ENCODE assay signal across 8 cellular contexts in genomic region chr3:113745273-113746068, GRCh38. TPM values are rescaled to one million over a fixed set of nuclear protein-coding genes. Genes with fewer than 3 reads are reported as not detected.
DNase-seq lines count a peak whose midpoint lies in the region; ATAC-seq and TF ChIP-seq lines count a peak whose summit lies in the region.

No MANE protein-coding gene starts in this region.

- H2AFZ ChIP-seq in ACC112 (ENCODE audit: low read length, unreplicated experiment): peak overlapping the region; percentile 77

- peak; percentile 23 for TF ChIP-seq CTCF in WTC11 (IDR thresholded peaks at IDR 0.05)
- peak; percentile 64 for TF ChIP-seq CTCF in cardiac fibroblast (IDR thresholded peaks at IDR 0.05; ENCODE audit: low read depth, low read length)

- peaks cover 45% of the 10 kb centered on the region for H3K4me1 ChIP-seq in ACC112 (ENCODE audit: control insufficient read depth, insufficient read depth, low read length, unreplicated experiment)

- H3K27ac Mint-ChIP-seq in WTC11: peak overlapping the region; percentile 86

- CTCF ChIA-PET in WTC11 (lab: Charles Lee): interaction anchor here (0.7 to 2.0 kb wide), 27 partner anchors 9 to 457 kb away, joined by 3 to 32 read pairs (median 4); partner anchors contain the start of genes CFAP44, GRAMD1C, SPICE1 and USF3

- H3K27ac ChIP-seq in ACC112 (ENCODE audit: low read depth, low read length): peak overlapping the region; percentile 100

- H3K79me2 ChIP-seq in ACC112 (ENCODE audit: control insufficient read depth, insufficient read depth, low read length, unreplicated experiment): peaks cover 88% of the 10 kb centered on the region

- H3K27me3 Mint-ChIP-seq in WTC11 (ENCODE audit: low read depth): no peaks in the 10 kb centered on the region

- peak overlapping the region; percentile 98 for H3K4me3 Mint-ChIP-seq in WTC11

- POLR2A ChIA-PET in WTC11 (lab: Charles Lee): interaction anchor here (0.5 to 1.8 kb wide), 5 partner anchors 9 to 160 kb away, joined by 3 to 7 read pairs (median 4); partner anchors contain the start of gene USF3

- peaks cover 56% of the 10 kb centered on the region for H3K4me1 Mint-ChIP-seq in WTC11

- DNase-seq in NCI-H2227 treated with DMSO at 0.1 percent for 48 hours (lab: John Stamatoyannopoulos, UW) (peak; percentile 20), WTC11 (ENCODE audit: low spot score) (peak; percentile 70), cardiac fibroblast (ENCODE audit: low read depth in 2 of 2) (peak; percentile 92 to 95), inferior parietal cortex (ENCODE audit: extremely low spot score) (peak; percentile 68)
- DNase-seq in stimulated activated CD4-positive, alpha-beta T cell treated with anti-CD3 and anti-CD28 coated beads, Interleukin-12 subunit alpha, Interleukin-12 subunit beta, amount 100 ng/mL, for 48 hours (ENCODE audit: low read depth in 2 of 3, low spot score in 1 of 3): peak; percentile 66 to 70 (median 68)

- ATAC-seq in GM18873 (IDR thresholded peaks at IDR 0.05; ENCODE audit: low FRiP score, unreplicated experiment): peak; percentile 66
- peak; percentile 45 for ATAC-seq in HG03196 (IDR thresholded peaks at IDR 0.05; ENCODE audit: unreplicated experiment)
- ATAC-seq in WTC11: peak; percentile 71

- no peaks in the 10 kb centered on the region for H3K9me3 Mint-ChIP-seq in WTC11

- no peaks in the 10 kb centered on the region for H3K36me3 Mint-ChIP-seq in WTC11

- peak overlapping the region; percentile 84 for H3K4me3 ChIP-seq in ACC112 (ENCODE audit: low read depth, low read length)
- peak overlapping the region; percentile 80 to 97 for H3K4me3 ChIP-seq in cardiac fibroblast (replicated peaks in 1 of 2; ENCODE audit: low read depth in 2 of 2, low read length in 2 of 2)

- 0 out of 2 replicates have a peak, but pooled peaks cover 8% of the 10 kb centered on the region for H3K36me3 ChIP-seq in ACC112 (ENCODE audit: insufficient read depth, low read length)

- H3K27me3 ChIP-seq in ACC112 (ENCODE audit: insufficient read depth, low read length): no peaks in the 10 kb centered on the region

TF ChIP-seq in WTC11, 78 proteins besides CTCF, POLR2A, EP300 and RAD21:
- TF ChIP-seq GABPB1 (CRISPR knock-in tag; IDR thresholded peaks at IDR 0.05) (0 out of 2 replicates have a peak, but pooled peaks have one; percentile 4), SMAD4 (CRISPR knock-in tag; IDR thresholded peaks at IDR 0.05) (no peak), ATF2 (CRISPR knock-in tag; IDR thresholded peaks at IDR 0.05; ENCODE audit: borderline replicate concordance, low read depth) (no peak), ZNF138 (CRISPR knock-in tag; conservative IDR thresholded peaks at IDR 0.05) (no peak)
- TF ChIP-seq, protein P1, sequence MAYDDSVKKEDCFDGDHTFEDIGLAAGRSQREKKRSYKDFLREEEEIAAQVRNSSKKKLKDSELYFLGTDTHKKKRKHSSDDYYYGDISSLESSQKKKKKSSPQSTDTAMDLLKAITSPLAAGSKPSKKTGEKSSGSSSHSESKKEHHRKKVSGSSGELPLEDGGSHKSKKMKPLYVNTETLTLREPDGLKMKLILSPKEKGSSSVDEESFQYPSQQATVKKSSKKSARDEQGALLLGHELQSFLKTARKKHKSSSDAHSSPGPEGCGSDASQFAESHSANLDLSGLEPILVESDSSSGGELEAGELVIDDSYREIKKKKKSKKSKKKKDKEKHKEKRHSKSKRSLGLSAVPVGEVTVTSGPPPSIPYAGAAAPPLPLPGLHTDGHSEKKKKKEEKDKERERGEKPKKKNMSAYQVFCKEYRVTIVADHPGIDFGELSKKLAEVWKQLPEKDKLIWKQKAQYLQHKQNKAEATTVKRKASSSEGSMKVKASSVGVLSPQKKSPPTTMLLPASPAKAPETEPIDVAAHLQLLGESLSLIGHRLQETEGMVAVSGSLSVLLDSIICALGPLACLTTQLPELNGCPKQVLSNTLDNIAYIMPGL (CRISPR knock-in tag; IDR thresholded peaks at IDR 0.05): peak; percentile 84; the same call in 1 of the 2 replicates
TF ChIP-seq in WTC11: peak in this region for 2.

RNA-seq across cellular contexts. Expression of gene NAA50, which starts 0.6 kb away (rescaled TPM):
- total RNA-seq in WTC11 (2021): 170 to 193 TPM (median 175 TPM) in 3 replicates

RNA-seq across cellular contexts. Expression of gene ATP6V1A, which starts 1.4 kb away (rescaled TPM):
- 85.6 to 90.7 TPM (median 88.9 TPM) in 3 replicates for total RNA-seq in WTC11 (2021)

RNA-seq across cellular contexts. Expression of gene USF3, which starts 49.0 kb away (rescaled TPM):
- total RNA-seq in WTC11 (2021): 14.8 to 16.4 TPM (median 15.9 TPM) in 3 replicates

Comparison
In these comparisons a context has a peak if more than half of its experiments do, and no peak if none do; other contexts are left out.
1. Peak in every context shown above with its lines: DNase-seq, ATAC-seq, H3K4me3 ChIP-seq and H3K27ac ChIP-seq.
2. DNase-seq: peak in every context shown above with its lines; median percentile 94 in cardiac fibroblast; 70 in WTC11; 68 in inferior parietal cortex; 68 in stimulated activated CD4-positive, alpha-beta T cell treated with anti-CD3 and anti-CD28 coated beads, Interleukin-12 subunit alpha, Interleukin-12 subunit beta, amount 100 ng/mL, for 48 hours; 20 in NCI-H2227 treated with DMSO at 0.1 percent for 48 hours.